29 cellular contexts compared by ENCODE assay signal in genomic region chr1:50955116-50955515, GRCh38.
"Had no signal": no experiment of that assay in that cellular context is flagged by ENCODE, and none has a peak within 500 bp of the region (broad histone marks: within the 10 kb centered on the region; RNA-seq: fewer than 3 reads in every experiment).

No MANE protein-coding gene starts in this region.

- H3K9me3 ChIP-seq: body of pancreas, heart left ventricle, left lung, mucosa of descending colon, testis, transverse colon had no signal

- H3K36me3 ChIP-seq: left lung, transverse colon had no signal

- DNase-seq: activated CD4-positive, alpha-beta T cell treated with anti-CD3 and anti-CD28 coated beads, Interleukin-2, amount 50 U/mL, for 1 hour; activated CD4-positive, CD25-positive, alpha-beta regulatory T cell treated with anti-CD3 and anti-CD28 coated beads, Interleukin-2, amount 50 U/mL, for 72 hours; activated CD8-positive, alpha-beta T cell treated with anti-CD3 and anti-CD28 coated beads for 36 hours; activated gamma-delta T cell treated with Interleukin-2 at 50 U/mL for 16 hours; activated naive CD4-positive, alpha-beta T cell treated with anti-CD3 and anti-CD28 coated beads, Interleukin-2, amount 50 U/mL, for 16 hours; activated T-cell treated with anti-CD3 and anti-CD28 coated beads, Interleukin-2, amount 50 U/mL, for 4 hours; body of pancreas; effector memory CD8-positive, alpha-beta T cell; foreskin fibroblast; heart left ventricle; hypothalamus; immature natural killer cell; mucosa of descending colon; retina; stimulated activated CD4-positive, alpha-beta T cell treated with anti-CD3 and anti-CD28 coated beads, Interleukin-12 subunit alpha, Interleukin-12 subunit beta, amount 100 ng/mL, for 4 hours; stimulated activated CD4-positive, alpha-beta T cell treated with anti-CD3 and anti-CD28 coated beads, Interleukin-4, amount 100 ng/mL, for 1 hour; stimulated activated naive CD8-positive, alpha-beta T cell treated with anti-CD3 and anti-CD28 coated beads, Interleukin-15, Interleukin-2, amounts not matched to agents 100 U/mL and 50 U/mL, for 24 hours; T-helper 17 cell; T1000; testis; transverse colon had no signal

- H3K27me3 ChIP-seq: body of pancreas, heart left ventricle, left lung, testis, transverse colon had no signal

- ATAC-seq: activated CD8-positive, alpha-beta T cell treated with anti-CD3 and anti-CD28 coated beads for 36 hours; activated T-cell treated with anti-CD3 and anti-CD28 coated beads, Interleukin-2, amount 50 U/mL, for 4 hours; activated T-helper 17 cell treated with anti-CD3 and anti-CD28 coated beads, Interleukin-2, amount 50 U/mL, for 72 hours; body of pancreas; effector memory CD8-positive, alpha-beta T cell; esophagus mucosa; heart left ventricle; left lung; mucosa of descending colon; natural killer cell treated with Interleukin-12 subunit alpha and Interleukin-12 subunit beta and Interleukin-15 and Interleukin-18, amount 100 ng/mL, for 72 hours; sciatic nerve; stimulated activated naive CD8-positive, alpha-beta T cell treated with anti-CD3 and anti-CD28 coated beads, Interleukin-15, Interleukin-2, amounts not matched to agents 100 U/mL and 50 U/mL, for 24 hours; T-helper 17 cell had no signal

- H3K4me3 ChIP-seq: body of pancreas, coronary artery, heart left ventricle, left lung, lung, mucosa of descending colon, skin epidermis, testis, transverse colon had no signal

- H3K27ac ChIP-seq: body of pancreas, coronary artery, heart left ventricle, left lung, skin epidermis, testis, transverse colon had no signal
